In the genomic region with DNA sequence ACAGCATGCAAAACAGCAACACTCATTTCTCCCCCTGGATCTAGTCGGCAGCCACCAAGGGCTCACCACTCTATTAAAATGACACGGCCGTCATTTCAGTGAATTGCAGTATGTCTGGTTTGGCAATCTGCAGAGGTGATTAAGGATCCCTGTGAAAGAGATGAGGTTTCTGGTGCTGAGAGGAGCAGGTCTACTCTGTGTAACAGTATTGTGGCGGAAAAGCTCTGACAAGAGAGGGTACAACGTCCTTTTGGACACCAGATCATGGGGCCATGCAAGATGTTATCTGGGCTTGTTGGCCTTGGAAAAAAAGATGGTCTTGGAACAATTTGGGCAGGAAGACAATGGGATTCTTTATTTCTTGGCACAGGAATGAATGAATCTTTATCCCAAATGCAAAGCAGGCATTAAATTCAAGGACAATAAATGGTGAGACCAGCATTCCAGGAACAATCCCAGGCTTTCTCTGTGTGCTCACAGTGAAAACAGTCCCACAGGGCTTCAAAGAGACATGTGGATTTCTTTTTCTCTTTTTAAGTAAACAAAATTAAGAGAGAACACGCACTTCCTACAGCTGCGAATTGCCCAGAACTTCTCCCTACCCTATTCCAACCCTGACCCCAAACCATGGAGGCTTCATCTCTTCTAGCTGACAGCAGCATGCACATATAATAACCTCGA, we compare ENCODE assay signal across 14 cellular contexts. TPM values are rescaled to one million over a fixed set of nuclear protein-coding genes. Genes with fewer than 3 reads are reported as not detected.
A peak's percentile ranks its signal among the peaks of the same experiment; 100 is the strongest.
DNase-seq lines count a peak whose midpoint lies in the region; ATAC-seq and TF ChIP-seq lines count a peak whose summit lies in the region.
"Had no signal": no experiment of that assay in that cellular context is flagged by ENCODE, and none has a peak within 500 bp of the region (broad histone marks: within the 10 kb centered on the region; RNA-seq: fewer than 3 reads in every experiment).

No MANE protein-coding gene starts in this region.

- no peaks in the 10 kb centered on the region for H3K36me3 Mint-ChIP-seq in WTC11
- H3K36me3 Mint-ChIP-seq in activated CD4-positive, alpha-beta T cell treated with anti-CD3 and anti-CD28 coated beads, Interleukin-2, amount 10 ng/mL, durations not matched to agents 24 days and 14 days (ENCODE audit: low read depth): no peaks in the 10 kb centered on the region

- DNase-seq in WTC11 (ENCODE audit: low spot score) (no peak), fibroblast of villous mesenchyme (ENCODE audit: low read depth) (peak; percentile 62), NCI-H748 treated with DMSO at 0.1 percent for 48 hours (lab: John Stamatoyannopoulos, UW) (no peak)
- DNase-seq in activated CD4-positive, alpha-beta T cell treated with anti-CD3 and anti-CD28 coated beads, Interleukin-2, amount 10 ng/mL, durations not matched to agents 24 days and 14 days: no peak
- DNase-seq: activated CD8-positive, alpha-beta memory T cell treated with anti-CD3 and anti-CD28 coated beads for 24 hours; brain microvascular endothelial cell; DMS79; NCI-H1930; SHP77 had no signal

- no peaks in the 10 kb centered on the region for H3K36me3 ChIP-seq in muscle layer of duodenum (ENCODE audit: control insufficient read depth in 1 of 2, insufficient read depth in 2 of 2, low read length in 2 of 2)
- H3K36me3 ChIP-seq: brain microvascular endothelial cell, left lung, neutrophil had no signal

- H3K27me3 ChIP-seq in muscle layer of duodenum (ENCODE audit: low read depth, low read length): no peaks in the 10 kb centered on the region
- H3K27me3 ChIP-seq: brain microvascular endothelial cell, left lung, neutrophil had no signal

- CTCF ChIA-PET in WTC11 (lab: Charles Lee): interaction anchor here (1.0 kb wide), 1 partner anchor 600 kb away, joined by 3 read pairs; no protein-coding TSS in a partner anchor

- H3K27ac Mint-ChIP-seq in WTC11: no peak overlapping the region
- no peak overlapping the region for H3K27ac Mint-ChIP-seq in activated CD4-positive, alpha-beta T cell treated with anti-CD3 and anti-CD28 coated beads, Interleukin-2, amount 10 ng/mL, durations not matched to agents 24 days and 14 days

- POLR2A ChIA-PET in WTC11 (lab: Charles Lee): no interaction called here

- H3K27ac ChIP-seq in muscle layer of duodenum (ENCODE audit: low read length) (peak overlapping the region; percentile 11), temporal lobe (ENCODE audit: low read depth, low read length) (peak overlapping the region; percentile 14)
- H3K27ac ChIP-seq: brain microvascular endothelial cell, neutrophil had no signal

- no peak overlapping the region for H3K4me3 Mint-ChIP-seq in WTC11
- no peak overlapping the region for H3K4me3 Mint-ChIP-seq in activated CD4-positive, alpha-beta T cell treated with anti-CD3 and anti-CD28 coated beads, Interleukin-2, amount 10 ng/mL, durations not matched to agents 24 days and 14 days

- H3K4me3 ChIP-seq in fibroblast of villous mesenchyme (ENCODE audit: low read depth, low read length) (no peak overlapping the region), muscle layer of duodenum (ENCODE audit: low read depth in 1 of 2, low read length in 2 of 2) (peak overlapping the region in 1 of 2 donors; percentile 17)
- H3K4me3 ChIP-seq: left lung had no signal

- H3K4me1 ChIP-seq in muscle layer of duodenum (ENCODE audit: control insufficient read depth in 1 of 2, insufficient read depth in 2 of 2, low read length in 2 of 2): peaks cover 14 to 17% of the 10 kb centered on the region in 2 donors

- ATAC-seq in WTC11: no peak
- ATAC-seq in GM21786 (IDR thresholded peaks at IDR 0.05; ENCODE audit: unreplicated experiment): no peak

- H3K27me3 Mint-ChIP-seq in WTC11 (ENCODE audit: low read depth): no peaks in the 10 kb centered on the region
- H3K27me3 Mint-ChIP-seq in activated CD4-positive, alpha-beta T cell treated with anti-CD3 and anti-CD28 coated beads, Interleukin-2, amount 10 ng/mL, durations not matched to agents 24 days and 14 days: peaks cover 7% of the 10 kb centered on the region

- TF ChIP-seq CTCF in WTC11 (IDR thresholded peaks at IDR 0.05): no peak
- TF ChIP-seq CTCF in fibroblast of villous mesenchyme (IDR thresholded peaks at IDR 0.05; ENCODE audit: insufficient read depth, low read depth, low read length): no peak

- peaks cover 5% of the 10 kb centered on the region; the same call in 1 of the 2 replicates for H3K9me3 Mint-ChIP-seq in WTC11
- H3K9me3 Mint-ChIP-seq in activated CD4-positive, alpha-beta T cell treated with anti-CD3 and anti-CD28 coated beads, Interleukin-2, amount 10 ng/mL, durations not matched to agents 24 days and 14 days: no peaks in the 10 kb centered on the region

- intact Hi-C loops in activated CD4-positive, alpha-beta T cell treated with anti-CD3 and anti-CD28 coated beads, Interleukin-2, amount 10 ng/mL, durations not matched to agents 24 days and 14 days (cut with micrococcal nuclease): no loop called here

- no peaks in the 10 kb centered on the region for H3K9me3 ChIP-seq in muscle layer of duodenum (ENCODE audit: control insufficient read depth in 1 of 2, low read length in 2 of 2)
- H3K9me3 ChIP-seq: left lung, neutrophil had no signal

- H3K4me1 Mint-ChIP-seq in WTC11: peaks cover 8% of the 10 kb centered on the region
- no peaks in the 10 kb centered on the region for H3K4me1 Mint-ChIP-seq in activated CD4-positive, alpha-beta T cell treated with anti-CD3 and anti-CD28 coated beads, Interleukin-2, amount 10 ng/mL, durations not matched to agents 24 days and 14 days

TF ChIP-seq in WTC11, 78 proteins besides CTCF, POLR2A, EP300 and RAD21:
- peak; percentile 78 for TF ChIP-seq GABPB1 (CRISPR knock-in tag; IDR thresholded peaks at IDR 0.05)
- TF ChIP-seq, protein P1, sequence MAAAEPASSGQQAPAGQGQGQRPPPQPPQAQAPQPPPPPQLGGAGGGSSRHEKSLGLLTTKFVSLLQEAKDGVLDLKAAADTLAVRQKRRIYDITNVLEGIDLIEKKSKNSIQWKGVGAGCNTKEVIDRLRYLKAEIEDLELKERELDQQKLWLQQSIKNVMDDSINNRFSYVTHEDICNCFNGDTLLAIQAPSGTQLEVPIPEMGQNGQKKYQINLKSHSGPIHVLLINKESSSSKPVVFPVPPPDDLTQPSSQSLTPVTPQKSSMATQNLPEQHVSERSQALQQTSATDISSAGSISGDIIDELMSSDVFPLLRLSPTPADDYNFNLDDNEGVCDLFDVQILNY (CRISPR knock-in tag; IDR thresholded peaks at IDR 0.05): no peak

RNA-seq across cellular contexts. Expression of a gene that starts 33.7 kb away (rescaled TPM):
- total RNA-seq in WTC11 (2021): 0.11 to 0.26 TPM (median 0.16 TPM) in 3 replicates
- under 0.01 TPM in 1 of 2 replicates, not detected in the other for total RNA-seq in fibroblast of villous mesenchyme
- total RNA-seq in temporal lobe: not detected
- total RNA-seq in activated CD4-positive, alpha-beta T cell treated with anti-CD3 and anti-CD28 coated beads, Interleukin-2, amount 10 ng/mL, durations not matched to agents 24 days and 14 days: not detected in 2 replicates
